ENCODE assay signal across 8 cellular contexts in the genomic region with DNA sequence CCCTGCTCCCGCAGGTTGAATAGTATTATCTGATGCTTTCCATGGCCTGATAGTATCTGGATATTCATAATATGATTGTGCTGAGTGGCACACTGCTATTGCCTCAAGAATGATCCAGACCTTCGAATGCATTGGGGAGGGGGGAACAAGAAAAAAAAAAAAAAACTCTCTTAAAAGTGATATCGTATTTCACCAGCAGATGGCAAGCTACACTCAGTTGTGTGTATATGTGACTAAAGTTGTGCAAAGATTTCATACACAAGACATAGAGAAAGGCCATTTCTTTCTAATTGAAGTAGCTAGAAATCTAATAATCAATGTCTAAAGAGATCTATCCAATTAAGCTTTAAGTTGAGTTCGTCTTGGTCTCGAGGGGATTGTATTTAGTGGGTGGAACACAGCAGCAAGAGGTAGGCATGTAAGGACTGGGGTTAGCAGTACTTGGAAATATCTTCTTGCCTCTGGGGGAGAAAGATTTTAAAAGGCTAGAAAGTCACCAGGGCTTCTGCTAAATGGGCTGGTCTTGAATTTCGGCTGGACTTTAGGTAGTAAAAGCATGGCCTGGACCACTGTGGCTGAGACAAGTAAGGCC. TPM values are rescaled to one million over a fixed set of nuclear protein-coding genes. Genes with fewer than 3 reads are reported as not detected.
DNase-seq lines count a peak whose midpoint lies in the region; ATAC-seq, FAIRE-seq and TF ChIP-seq lines count a peak whose summit lies in the region.

No MANE protein-coding gene starts in this region.

- H4K8ac ChIP-seq in mesendoderm (ENCODE audit: low read depth, low read length) = no peak overlapping the region

- no peaks in the 10 kb centered on the region for H3K79me2 ChIP-seq in mesendoderm (ENCODE audit: control insufficient read depth, insufficient read depth, low read length)

- H3K23ac ChIP-seq in mesendoderm (ENCODE audit: low read length) = no peak overlapping the region

- ATAC-seq in GM21515 (IDR thresholded peaks at IDR 0.05; ENCODE audit: unreplicated experiment) = no peak
- no peak for ATAC-seq in CD4-positive, alpha-beta T cell (ENCODE audit: poor library complexity)

- no peaks in the 10 kb centered on the region for H3K9me3 ChIP-seq in colonic mucosa
- H3K9me3 ChIP-seq in CD4-positive, alpha-beta T cell (ENCODE audit: control insufficient read depth, low read length) = no peaks in the 10 kb centered on the region

- no peak overlapping the region for H3K27ac ChIP-seq in 22Rv1
- H3K27ac ChIP-seq in colonic mucosa = no peak overlapping the region
- H3K27ac ChIP-seq in mesendoderm (ENCODE audit: low read depth, low read length) = no peak overlapping the region
- no peak overlapping the region for H3K27ac ChIP-seq in CD4-positive, alpha-beta T cell (ENCODE audit: low read depth, low read length)

- H4K5ac ChIP-seq in mesendoderm (ENCODE audit: low read length) = no peak overlapping the region

- H3K27ac Mint-ChIP-seq in CD4-positive, alpha-beta T cell = no peak overlapping the region

- no peak overlapping the region for H3K56ac ChIP-seq in mesendoderm (ENCODE audit: low read length)

- FAIRE-seq in GM12892 (lab: Jason Lieb, UNC) = peak; percentile 72

- no peak overlapping the region for H3K9ac ChIP-seq in colonic mucosa (ENCODE audit: low read depth in 2 of 2, low read length in 2 of 2)
- no peak overlapping the region for H3K9ac ChIP-seq in mesendoderm (ENCODE audit: low read length)

- TF ChIP-seq CTCF in 22Rv1 (IDR thresholded peaks at IDR 0.05) (peak; percentile 93), colonic mucosa (IDR thresholded peaks at IDR 0.05) (peak; percentile 38)
- no peak for TF ChIP-seq CTCF in CD4-positive, alpha-beta T cell (IDR thresholded peaks at IDR 0.05)

- H3K4ac ChIP-seq in mesendoderm (ENCODE audit: low read depth, low read length) = no peak overlapping the region

- intact Hi-C loops in colonic mucosa (cut with DNase I) = loop anchor here (5.0 kb wide), 2 partner anchors 206 to 321 kb away; no protein-coding TSS in a partner anchor
- intact Hi-C loops in CD4-positive, alpha-beta T cell (cut with DNase I, micrococcal nuclease) = no loop called here

- H3K4me1 ChIP-seq in colonic mucosa = no peaks in the 10 kb centered on the region
- H3K4me1 ChIP-seq in mesendoderm (ENCODE audit: control insufficient read depth, low read depth, low read length) = no peaks in the 10 kb centered on the region

- TF ChIP-seq POLR2A in GM12892 (IDR thresholded peaks at IDR 0.05; ENCODE audit: low read depth, low read length) = no peak

- CTCF ChIA-PET in CD4-positive, alpha-beta T cell (lab: Charles Lee) = interaction anchor here (1.0 kb wide), 1 partner anchor 12 kb away, joined by 3 read pairs; no protein-coding TSS in a partner anchor

- H3K4me1 Mint-ChIP-seq in CD4-positive, alpha-beta T cell (ENCODE audit: low read depth) = no peaks in the 10 kb centered on the region

- no peak overlapping the region for H2BK15ac ChIP-seq in mesendoderm (replicated peaks; ENCODE audit: low read depth)

- H3K4me3 ChIP-seq in colonic mucosa (no peak overlapping the region), mesendoderm (ENCODE audit: low read length) (no peak overlapping the region)

- H3K36me3 ChIP-seq in colonic mucosa (no peaks in the 10 kb centered on the region), mesendoderm (ENCODE audit: control insufficient read depth, insufficient read depth, low read length) (no peaks in the 10 kb centered on the region)

- H3K4me3 Mint-ChIP-seq in CD4-positive, alpha-beta T cell = no peak overlapping the region

- H3K18ac ChIP-seq in mesendoderm (ENCODE audit: low read length) = no peak overlapping the region

- no CpG with 5 or more reads among the region's 6 CpGs for WGBS in mesendoderm (ENCODE audit: extremely low coverage, insufficient coverage, low lambda C conversion rate)

- H3K36me3 Mint-ChIP-seq in CD4-positive, alpha-beta T cell (ENCODE audit: low read depth) = no peaks in the 10 kb centered on the region

- H2BK5ac ChIP-seq in mesendoderm (ENCODE audit: low read length) = no peak overlapping the region

- DNase-seq in GM12892 (ENCODE audit: insufficient read length) (no peak), NCI-H526 (lab: John Stamatoyannopoulos, UW) (peak; percentile 12 to 52), colonic mucosa (no peak), mesendoderm (peak; percentile 63)
- no peak for DNase-seq in CD4-positive, alpha-beta T cell
- no peak for DNase-seq in stimulated activated CD4-positive, alpha-beta T cell treated with anti-CD3 and anti-CD28 coated beads, Interleukin-4, amount 100 ng/mL, for 1 hour

- H3K27me3 Mint-ChIP-seq in CD4-positive, alpha-beta T cell = peaks cover 4% of the 10 kb centered on the region

- H2AK5ac ChIP-seq in mesendoderm (ENCODE audit: low read length) = no peak overlapping the region

- H3K79me1 ChIP-seq in mesendoderm (ENCODE audit: low read length) = no peaks in the 10 kb centered on the region

- H3K4me2 ChIP-seq in mesendoderm (ENCODE audit: low read length) = no peak overlapping the region

- H3K27me3 ChIP-seq in colonic mucosa = no peaks in the 10 kb centered on the region
- H3K27me3 ChIP-seq in mesendoderm (ENCODE audit: insufficient read depth, low read length, poor library complexity) = no peaks in the 10 kb centered on the region
- H3K27me3 ChIP-seq in CD4-positive, alpha-beta T cell (ENCODE audit: control insufficient read depth, insufficient read depth, low read length) = peaks cover 3% of the 10 kb centered on the region

- no peaks in the 10 kb centered on the region for H3K9me3 Mint-ChIP-seq in CD4-positive, alpha-beta T cell

- POLR2A ChIA-PET in CD4-positive, alpha-beta T cell (lab: Charles Lee) = no interaction called here

- no peak overlapping the region for H2BK120ac ChIP-seq in mesendoderm (ENCODE audit: low read depth, low read length)

RNA-seq across cellular contexts. Expression of a gene that starts 15.3 kb away (rescaled TPM):
- polyA plus RNA-seq in GM12892 (2012; ENCODE audit: missing spikeins) = not detected
- under 1 TPM in 1 of 2 donors, not detected in 1; 0.42 TPM for total RNA-seq in colonic mucosa
- 0.01 TPM for polyA plus RNA-seq in mesendoderm (2013, experiment 1 of 2)
- polyA plus RNA-seq in mesendoderm (2013, experiment 2 of 2) = 0.01 TPM
- total RNA-seq in CD4-positive, alpha-beta T cell = not detected

RNA-seq across cellular contexts. Expression of a gene that starts 19.1 kb away (rescaled TPM):
- 3.0 TPM for polyA plus RNA-seq in GM12892 (2012; ENCODE audit: missing spikeins)
- total RNA-seq in colonic mucosa = 1 to 10 TPM; 5.6 to 8.5 TPM
- polyA plus RNA-seq in mesendoderm (2013, experiment 1 of 2) = 9.2 TPM
- 9.5 TPM for polyA plus RNA-seq in mesendoderm (2013, experiment 2 of 2)
- total RNA-seq in CD4-positive, alpha-beta T cell = not detected

RNA-seq across cellular contexts. Expression of a gene that starts 52.9 kb away (rescaled TPM):
- polyA plus RNA-seq in GM12892 (2012; ENCODE audit: missing spikeins) = not detected
- not detected for total RNA-seq in colonic mucosa
- 0.03 TPM for polyA plus RNA-seq in mesendoderm (2013, experiment 1 of 2)
- polyA plus RNA-seq in mesendoderm (2013, experiment 2 of 2) = not detected
- total RNA-seq in CD4-positive, alpha-beta T cell = not detected

Comparison
In these comparisons a context has a peak if more than half of its experiments do, and no peak if none do; other contexts are left out.
1. DNase-seq: peak in NCI-H526 (2 of 2) and mesendoderm (single experiment); none in GM12892 (single experiment), colonic mucosa (single experiment), CD4-positive, alpha-beta T cell (0 of 10) and stimulated activated CD4-positive, alpha-beta T cell treated with anti-CD3 and anti-CD28 coated beads, Interleukin-4, amount 100 ng/mL, for 1 hour (single experiment).
2. RNA of a gene that starts 19.1 kb away (total RNA-seq): 5.6 to 8.5 TPM in colonic mucosa; not detected in CD4-positive, alpha-beta T cell; every median in the first group is over 4 times any median in the second.